1 cellular context compared by ENCODE assay signal in genomic region chr2:240585681-240586197, GRCh38.
TF ChIP-seq lines count a peak whose summit lies in the region.

No MANE protein-coding gene starts in this region.

TF ChIP-seq in H1, 55 proteins besides CTCF, POLR2A, EP300 and RAD21:
- TF ChIP-seq HDAC2 (IDR thresholded peaks at IDR 0.05; ENCODE audit: borderline replicate concordance in 1 of 2, low read depth in 2 of 2, low read length in 2 of 2) (0 out of 4 replicates have a peak, but pooled peaks of 1 of the 2 experiments have one; percentile 29), CTBP2 (IDR thresholded peaks at IDR 0.05; ENCODE audit: borderline replicate concordance, insufficient read depth, insufficient read length, low read length) (no peak)
